ENCODE assay signal across 23 cellular contexts in the genomic region with DNA sequence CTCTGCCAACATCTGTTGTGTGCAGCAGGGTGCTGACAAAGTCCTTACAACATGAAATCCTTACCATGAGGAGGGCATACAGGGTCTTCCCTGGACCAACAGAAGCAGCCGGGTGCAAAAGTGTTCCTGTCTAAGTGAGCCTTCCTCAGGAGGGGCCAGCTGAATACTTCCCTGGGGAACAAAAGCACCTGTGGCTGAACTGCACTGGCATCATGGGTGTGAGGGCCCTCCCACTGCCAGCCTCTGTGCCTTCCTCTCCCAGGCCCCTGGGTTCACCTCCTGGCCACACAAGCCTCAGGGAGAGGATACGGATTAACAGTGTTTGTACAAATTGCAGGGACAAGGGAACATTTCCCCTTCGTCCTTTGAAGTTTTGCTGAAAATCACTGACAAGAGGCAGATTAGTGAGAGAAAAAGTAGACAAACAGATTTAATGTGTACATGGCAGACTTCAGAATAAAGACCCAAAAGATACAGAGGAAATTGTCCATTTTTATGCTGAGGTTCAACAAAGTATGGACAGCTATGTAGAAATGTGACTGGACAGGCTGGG.
"Had no signal": no experiment of that assay in that cellular context is flagged by ENCODE, and none has a peak within 500 bp of the region (broad histone marks: within the 10 kb centered on the region; RNA-seq: fewer than 3 reads in every experiment).

No MANE protein-coding gene starts in this region.

- H3K4me1 Mint-ChIP-seq: activated CD4-positive, alpha-beta T cell treated with anti-CD3 and anti-CD28 coated beads, Interleukin-2, amount 10 ng/mL, durations not matched to agents 7 days and 5 days; activated naive CD4-positive, alpha-beta T cell treated with anti-CD3 and anti-CD28 coated beads, Interleukin-2, amount 50 U/mL, for 24 hours; stimulated activated effector memory CD8-positive, alpha-beta T cell treated with anti-CD3 and anti-CD28 coated beads, Interleukin-12 subunit alpha, Interleukin-12 subunit beta, amount 100 ng/mL, for 72 hours; stimulated activated naive CD8-positive, alpha-beta T cell treated with anti-CD3 and anti-CD28 coated beads, Interleukin-15, amount 100 ng/mL, for 72 hours had no signal

- H3K27me3 Mint-ChIP-seq: activated naive CD4-positive, alpha-beta T cell treated with anti-CD3 and anti-CD28 coated beads, Interleukin-2, amount 50 U/mL, for 24 hours had no signal

- H3K4me3 ChIP-seq: heart left ventricle, mucosa of descending colon, right atrium auricular region, tibial artery, uterus had no signal

- H3K27ac ChIP-seq: heart left ventricle, right atrium auricular region, tibial artery, uterus had no signal

- H3K4me3 Mint-ChIP-seq: activated CD4-positive, alpha-beta T cell treated with anti-CD3 and anti-CD28 coated beads, Interleukin-2, amount 10 ng/mL, durations not matched to agents 7 days and 5 days; activated CD8-positive, alpha-beta T cell treated with anti-CD3 and anti-CD28 coated beads for 36 hours; activated naive CD4-positive, alpha-beta T cell treated with anti-CD3 and anti-CD28 coated beads, Interleukin-2, amount 50 U/mL, for 24 hours; brain; dendritic cell treated with granulocyte-macrophage colony-stimulating factor and Interleukin-4, amounts not matched to agents 40 ng/mL and 50 ng/mL, for 4 days; memory B cell; nephron progenitor cell; stimulated activated effector memory CD8-positive, alpha-beta T cell treated with anti-CD3 and anti-CD28 coated beads, Interleukin-12 subunit alpha, Interleukin-12 subunit beta, amount 100 ng/mL, for 72 hours; stimulated activated naive CD8-positive, alpha-beta T cell treated with anti-CD3 and anti-CD28 coated beads, Interleukin-15, amount 100 ng/mL, for 72 hours had no signal

- H3K27me3 ChIP-seq: heart left ventricle, right atrium auricular region, tibial artery, uterus had no signal

- H3K9me3 ChIP-seq: heart left ventricle, mucosa of descending colon, right atrium auricular region, tibial artery, uterus had no signal

- H3K9me3 Mint-ChIP-seq: activated CD4-positive, alpha-beta T cell treated with anti-CD3 and anti-CD28 coated beads, Interleukin-2, amount 10 ng/mL, durations not matched to agents 7 days and 5 days; activated CD8-positive, alpha-beta T cell treated with anti-CD3 and anti-CD28 coated beads for 36 hours; activated naive CD4-positive, alpha-beta T cell treated with anti-CD3 and anti-CD28 coated beads, Interleukin-2, amount 50 U/mL, for 24 hours; brain; dendritic cell treated with granulocyte-macrophage colony-stimulating factor and Interleukin-4, amounts not matched to agents 40 ng/mL and 50 ng/mL, for 4 days; memory B cell; nephron progenitor cell; stimulated activated effector memory CD8-positive, alpha-beta T cell treated with anti-CD3 and anti-CD28 coated beads, Interleukin-12 subunit alpha, Interleukin-12 subunit beta, amount 100 ng/mL, for 72 hours; stimulated activated naive CD8-positive, alpha-beta T cell treated with anti-CD3 and anti-CD28 coated beads, Interleukin-15, amount 100 ng/mL, for 72 hours had no signal

- H3K4me1 ChIP-seq: right atrium auricular region, tibial artery, uterus had no signal

- ATAC-seq: activated CD4-positive, CD25-positive, alpha-beta regulatory T cell treated with anti-CD3 and anti-CD28 coated beads, Interleukin-2, amount 50 U/mL, for 24 hours; activated CD8-positive, alpha-beta T cell treated with anti-CD3 and anti-CD28 coated beads for 36 hours; heart left ventricle; left cardiac atrium; mucosa of descending colon; stimulated activated effector memory CD8-positive, alpha-beta T cell treated with anti-CD3 and anti-CD28 coated beads, Interleukin-12 subunit alpha, Interleukin-12 subunit beta, amount 100 ng/mL, for 72 hours; stimulated activated naive CD8-positive, alpha-beta T cell treated with anti-CD3 and anti-CD28 coated beads, Interleukin-15, amount 100 ng/mL, for 72 hours had no signal

- DNase-seq: activated CD4-positive, alpha-beta T cell treated with anti-CD3 and anti-CD28 coated beads, Interleukin-2, amount 10 ng/mL, durations not matched to agents 7 days and 5 days; activated CD8-positive, alpha-beta T cell treated with anti-CD3 and anti-CD28 coated beads for 36 hours; activated gamma-delta T cell treated with Interleukin-2 at 50 U/mL for 16 hours; activated T-cell treated with anti-CD3 and anti-CD28 coated beads, Interleukin-2, amount 50 U/mL, for 1 hour; effector CD4-positive, alpha-beta T cell; heart left ventricle; islet precursor cell; left cardiac atrium; mucosa of descending colon; occipital lobe; stimulated activated CD4-positive, alpha-beta T cell treated with anti-CD3 and anti-CD28 coated beads, Interleukin-1b, Interleukin-23, amount 100 ng/mL, for 48 hours; stimulated activated naive CD8-positive, alpha-beta T cell treated with anti-CD3 and anti-CD28 coated beads, Interleukin-15, amount 100 ng/mL, for 72 hours; tibial artery; uterus had no signal

- H3K36me3 Mint-ChIP-seq: activated naive CD4-positive, alpha-beta T cell treated with anti-CD3 and anti-CD28 coated beads, Interleukin-2, amount 50 U/mL, for 24 hours; brain; memory B cell; stimulated activated effector memory CD8-positive, alpha-beta T cell treated with anti-CD3 and anti-CD28 coated beads, Interleukin-12 subunit alpha, Interleukin-12 subunit beta, amount 100 ng/mL, for 72 hours had no signal

- H3K27ac Mint-ChIP-seq: activated CD4-positive, alpha-beta T cell treated with anti-CD3 and anti-CD28 coated beads, Interleukin-2, amount 10 ng/mL, durations not matched to agents 7 days and 5 days; activated CD8-positive, alpha-beta T cell treated with anti-CD3 and anti-CD28 coated beads for 36 hours; activated naive CD4-positive, alpha-beta T cell treated with anti-CD3 and anti-CD28 coated beads, Interleukin-2, amount 50 U/mL, for 24 hours; dendritic cell treated with granulocyte-macrophage colony-stimulating factor and Interleukin-4, amounts not matched to agents 40 ng/mL and 50 ng/mL, for 4 days; memory B cell; nephron progenitor cell; stimulated activated effector memory CD8-positive, alpha-beta T cell treated with anti-CD3 and anti-CD28 coated beads, Interleukin-12 subunit alpha, Interleukin-12 subunit beta, amount 100 ng/mL, for 72 hours; stimulated activated naive CD8-positive, alpha-beta T cell treated with anti-CD3 and anti-CD28 coated beads, Interleukin-15, amount 100 ng/mL, for 72 hours had no signal

- FAIRE-seq: endometrium had no signal

- H3K36me3 ChIP-seq: heart left ventricle, right atrium auricular region, tibial artery, uterus had no signal
